19 cellular contexts compared by ENCODE assay signal in the genomic region with DNA sequence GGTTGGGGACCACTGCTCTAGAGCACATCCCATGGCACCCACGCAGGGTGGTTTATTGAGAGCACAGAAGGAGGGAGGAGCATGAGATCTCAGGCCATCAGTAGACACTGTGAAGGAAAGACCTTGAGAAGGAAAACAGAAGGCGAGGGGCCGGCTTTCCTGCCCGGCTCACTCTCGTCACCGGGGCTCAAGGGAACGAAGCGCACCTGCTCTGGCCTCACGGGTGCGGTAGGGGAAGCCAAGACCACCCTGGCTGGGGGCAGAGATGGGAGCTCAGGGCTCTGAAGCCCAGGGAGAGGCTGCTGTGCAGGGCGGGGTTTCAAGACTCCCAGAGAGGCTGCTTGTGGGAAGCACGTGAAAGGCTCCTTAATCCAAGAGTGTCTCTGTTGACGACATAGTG.
DNase-seq lines count a peak whose midpoint lies in the region; ATAC-seq and TF ChIP-seq lines count a peak whose summit lies in the region.
"Had no signal": no experiment of that assay in that cellular context is flagged by ENCODE, and none has a peak within 500 bp of the region (broad histone marks: within the 10 kb centered on the region; RNA-seq: fewer than 3 reads in every experiment).

No MANE protein-coding gene starts in this region.

- H3K9me3 Mint-ChIP-seq in T-helper 1 cell treated with Interleukin-12 subunit alpha and Interleukin-12 subunit beta and Interleukin-4 antibody, amounts not matched to agents 30 μg/mL and 1 μg/mL, for 36 hours = no peaks in the 10 kb centered on the region
- no peaks in the 10 kb centered on the region for H3K9me3 Mint-ChIP-seq in CD4-positive, alpha-beta memory T cell
- H3K9me3 Mint-ChIP-seq in type B pancreatic cell (no peaks in the 10 kb centered on the region), H9 (no peaks in the 10 kb centered on the region)

- H3K27ac ChIP-seq in CD4-positive, alpha-beta memory T cell (ENCODE audit: low read depth, low read length) = no peak overlapping the region
- H3K27ac ChIP-seq in H9 (ENCODE audit: insufficient read length, low read depth, low read length) = no peak overlapping the region
- H3K27ac ChIP-seq: 22Rv1; BLaER1 treated with 17β-estradiol and CSF1 and Interleukin-3, amounts not matched to agents 10 nM and 100 nM; Peyer's patch had no signal

- no peak overlapping the region for H2BK15ac ChIP-seq in H9 (ENCODE audit: low read depth, low read length)

- H4K91ac ChIP-seq in H9 (ENCODE audit: insufficient read length, low read depth, low read length) = no peak overlapping the region

- no peak overlapping the region for H3K4me3 Mint-ChIP-seq in T-helper 1 cell treated with Interleukin-12 subunit alpha and Interleukin-12 subunit beta and Interleukin-4 antibody, amounts not matched to agents 30 μg/mL and 1 μg/mL, for 36 hours
- no peak overlapping the region for H3K4me3 Mint-ChIP-seq in CD4-positive, alpha-beta memory T cell
- H3K4me3 Mint-ChIP-seq in type B pancreatic cell (no peak overlapping the region), H9 (no peak overlapping the region)

- H4K5ac ChIP-seq in H9 (ENCODE audit: insufficient read length, low read depth, low read length) = no peak overlapping the region

- H3K4me1 ChIP-seq in CD4-positive, alpha-beta memory T cell (ENCODE audit: insufficient read depth, low read length) = peaks cover 8% of the 10 kb centered on the region
- no peaks in the 10 kb centered on the region for H3K4me1 ChIP-seq in H9 (ENCODE audit: insufficient read depth, low read length)
- H3K4me1 ChIP-seq: Peyer's patch had no signal

- no peaks in the 10 kb centered on the region for H3K79me2 ChIP-seq in H9 (ENCODE audit: insufficient read depth, low read length)

- no peak overlapping the region for H2BK120ac ChIP-seq in H9 (ENCODE audit: low read depth, low read length, poor library complexity, severe bottlenecking)

- no peak overlapping the region for H3K9ac ChIP-seq in H9 (ENCODE audit: extremely low read depth, insufficient read length, low read length)
- H3K9ac ChIP-seq: BLaER1 treated with 17β-estradiol and CSF1 and Interleukin-3, amounts not matched to agents 10 nM and 100 nM had no signal

- no peaks in the 10 kb centered on the region for H3K9me3 ChIP-seq in CD4-positive, alpha-beta memory T cell (ENCODE audit: control insufficient read depth in 1 of 2, low read length in 2 of 2)
- no peaks in the 10 kb centered on the region for H3K9me3 ChIP-seq in H9 (ENCODE audit: control insufficient read depth, low read depth, low read length)
- H3K9me3 ChIP-seq: Peyer's patch had no signal

- intact Hi-C loops in CD4-positive, alpha-beta memory T cell (cut with micrococcal nuclease) = no loop called here

- POLR2A ChIA-PET in CD4-positive, alpha-beta memory T cell (lab: Charles Lee; ENCODE audit: partially characterized antibody) = no interaction called here

- H3K27ac Mint-ChIP-seq in T-helper 1 cell treated with Interleukin-12 subunit alpha and Interleukin-12 subunit beta and Interleukin-4 antibody, amounts not matched to agents 30 μg/mL and 1 μg/mL, for 36 hours = peak overlapping the region; percentile 41
- H3K27ac Mint-ChIP-seq in CD4-positive, alpha-beta memory T cell = peak overlapping the region in 4 of 7 donors; percentile 16 to 86 (median 56)
- H3K27ac Mint-ChIP-seq in type B pancreatic cell = peak overlapping the region; percentile 12
- H3K27ac Mint-ChIP-seq in H9 = no peak overlapping the region

- H3K23ac ChIP-seq in H9 (ENCODE audit: insufficient read length, low read depth, low read length) = no peak overlapping the region

- no peaks in the 10 kb centered on the region for H3K79me1 ChIP-seq in H9 (ENCODE audit: insufficient read depth, low read depth, low read length, poor library complexity, severe bottlenecking)

- H4K8ac ChIP-seq in H9 (replicated peaks; ENCODE audit: insufficient read length, low read depth, low read length) = no peak overlapping the region

- H3K18ac ChIP-seq in H9 (ENCODE audit: insufficient read length, low read depth, low read length) = no peak overlapping the region

- H3T11ph ChIP-seq in H9 (ENCODE audit: low read length) = no peak overlapping the region

- H3K14ac ChIP-seq in H9 (ENCODE audit: insufficient read depth, low read length) = no peak overlapping the region

- peaks cover 33% of the 10 kb centered on the region for H3K36me3 ChIP-seq in CD4-positive, alpha-beta memory T cell (ENCODE audit: insufficient read depth, low read length)

- H2BK20ac ChIP-seq in H9 (ENCODE audit: low read depth, low read length, poor library complexity, severe bottlenecking) = no peak overlapping the region

- no CpG with 5 or more reads among the region's 13 CpGs for WGBS in H9 (ENCODE audit: extremely low coverage, insufficient read length, low lambda C conversion rate)

- no peaks in the 10 kb centered on the region for H3K23me2 ChIP-seq in H9 (ENCODE audit: insufficient read length, low read depth, low read length, poor library complexity, severe bottlenecking)

- CTCF ChIA-PET in CD4-positive, alpha-beta memory T cell (lab: Charles Lee; ENCODE audit: partially characterized antibody) = no interaction called here

- H3K36me3 Mint-ChIP-seq in T-helper 1 cell treated with Interleukin-12 subunit alpha and Interleukin-12 subunit beta and Interleukin-4 antibody, amounts not matched to agents 30 μg/mL and 1 μg/mL, for 36 hours (ENCODE audit: low read depth) = peaks cover 30% of the 10 kb centered on the region
- H3K36me3 Mint-ChIP-seq in CD4-positive, alpha-beta memory T cell = peaks cover 26 to 50% of the 10 kb centered on the region in 2 donors
- H3K36me3 Mint-ChIP-seq in type B pancreatic cell = peaks cover 27% of the 10 kb centered on the region
- peaks cover 29 to 65% (median 44%) of the 10 kb centered on the region in 3 experiments for H3K36me3 Mint-ChIP-seq in H9 (ENCODE audit: insufficient read depth in 1 of 3, low read depth in 3 of 3)

- peaks cover 18% of the 10 kb centered on the region for H3K4me1 Mint-ChIP-seq in T-helper 1 cell treated with Interleukin-12 subunit alpha and Interleukin-12 subunit beta and Interleukin-4 antibody, amounts not matched to agents 30 μg/mL and 1 μg/mL, for 36 hours (ENCODE audit: low read depth)
- peaks cover 12 to 19% (median 15%) of the 10 kb centered on the region in 4 donors for H3K4me1 Mint-ChIP-seq in CD4-positive, alpha-beta memory T cell
- H3K4me1 Mint-ChIP-seq in type B pancreatic cell (ENCODE audit: unreplicated experiment) (peaks cover 13% of the 10 kb centered on the region), H9 (peaks cover 5 to 6% of the 10 kb centered on the region in 2 experiments; a peak in 2 of 4 replicates)

- H3K56ac ChIP-seq in H9 (ENCODE audit: insufficient read length, low read depth, low read length) = no peak overlapping the region

- TF ChIP-seq CTCF in type B pancreatic cell (conservative IDR thresholded peaks at IDR 0.05) (no peak), H9 (conservative IDR thresholded peaks at IDR 0.05) (no peak)

- H2BK5ac ChIP-seq in H9 (ENCODE audit: insufficient read length, low read length) = no peak overlapping the region

- H3K4me3 ChIP-seq in CD4-positive, alpha-beta memory T cell (ENCODE audit: low read length in 2 of 2) = no peak overlapping the region
- H3K4me3 ChIP-seq: Peyer's patch had no signal

- no peaks in the 10 kb centered on the region for H3K27me3 Mint-ChIP-seq in T-helper 1 cell treated with Interleukin-12 subunit alpha and Interleukin-12 subunit beta and Interleukin-4 antibody, amounts not matched to agents 30 μg/mL and 1 μg/mL, for 36 hours (ENCODE audit: low read depth)
- H3K27me3 Mint-ChIP-seq in CD4-positive, alpha-beta memory T cell = no peaks in the 10 kb centered on the region
- no peaks in the 10 kb centered on the region for H3K27me3 Mint-ChIP-seq in type B pancreatic cell
- H3K27me3 Mint-ChIP-seq in H9 (ENCODE audit: low read depth) = no peaks in the 10 kb centered on the region

- no peaks in the 10 kb centered on the region for H4K20me1 ChIP-seq in H9 (ENCODE audit: control insufficient read depth, insufficient read depth, insufficient read length)

- H2AK5ac ChIP-seq in H9 (ENCODE audit: insufficient read length, low read length) = no peak overlapping the region

- DNase-seq in T-helper 1 cell = no peak
- no peak for DNase-seq in CD4-positive, alpha-beta memory T cell
- DNase-seq in mesenteric fat pad (ENCODE audit: low spot score) = peak; percentile 75
- DNase-seq in type B pancreatic cell (ENCODE audit: extremely low spot score, unreplicated experiment) = no peak
- no peak for DNase-seq in H9
- DNase-seq: ACHN, GDM1, Kasumi-1, NCI-H1417, NCI-H1694 treated with DMSO at 0.1 percent for 48 hours, NCI-H2081 treated with DMSO at 0.1 percent for 48 hours, NCI-H2171 treated with DMSO at 0.1 percent for 48 hours, NCI-H526 had no signal

- no peak overlapping the region for H2AFZ ChIP-seq in H9 (ENCODE audit: low read length)

- no peaks in the 10 kb centered on the region for H3K27me3 ChIP-seq in CD4-positive, alpha-beta memory T cell (ENCODE audit: insufficient read depth, low read length)
- no peaks in the 10 kb centered on the region for H3K27me3 ChIP-seq in H9 (ENCODE audit: insufficient read depth, low read length)
- H3K27me3 ChIP-seq: BLaER1 treated with 17β-estradiol and CSF1 and Interleukin-3, amounts not matched to agents 10 nM and 100 nM; Peyer's patch had no signal

- H2BK12ac ChIP-seq in H9 (ENCODE audit: insufficient read length, low read depth, low read length) = no peak overlapping the region

- ATAC-seq in HG03025 (IDR thresholded peaks at IDR 0.05; ENCODE audit: low FRiP score, unreplicated experiment) (no peak), GM19324 (IDR thresholded peaks at IDR 0.05; ENCODE audit: low FRiP score, unreplicated experiment) (no peak)

- H3K4ac ChIP-seq in H9 (ENCODE audit: low read depth, low read length) = no peak overlapping the region

- H3K4me2 ChIP-seq in H9 (ENCODE audit: insufficient read depth, insufficient read length, low read length) = no peak overlapping the region

Comparison
In these comparisons a context has a peak if more than half of its experiments do, and no peak if none do; other contexts are left out.
1. H3K27ac Mint-ChIP-seq: peak in T-helper 1 cell treated with Interleukin-12 subunit alpha and Interleukin-12 subunit beta and Interleukin-4 antibody, amounts not matched to agents 30 μg/mL and 1 μg/mL, for 36 hours (single experiment), CD4-positive, alpha-beta memory T cell (4 of 7) and type B pancreatic cell (single experiment); none in H9 (0 of 3).